Comparison of ENCODE assay signal across 1 cellular context in the genomic region with DNA sequence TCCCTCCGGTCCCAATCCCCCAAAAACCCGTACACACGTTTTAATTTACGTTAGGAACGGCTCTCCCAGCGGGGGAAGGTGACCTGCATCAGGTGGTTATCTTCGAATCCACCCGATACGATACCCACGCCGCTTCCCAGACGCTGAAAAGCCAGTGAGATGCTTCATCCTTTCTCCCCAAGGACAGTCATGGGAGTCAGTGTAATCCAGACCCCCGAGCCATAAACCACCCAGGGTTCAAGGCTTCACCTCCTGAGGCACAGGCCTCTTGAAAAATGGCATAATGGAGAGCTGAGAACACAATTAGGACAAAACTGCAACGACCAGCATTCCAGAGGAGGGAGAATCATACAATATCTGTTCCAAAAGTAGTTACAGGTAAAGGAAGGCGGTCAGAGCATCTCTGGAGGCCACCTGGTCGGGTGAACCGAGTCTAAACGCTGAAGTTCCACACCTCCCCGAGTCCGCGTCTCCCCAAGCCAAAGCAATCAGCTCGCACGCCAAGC.
TF ChIP-seq lines count a peak whose summit lies in the region.

No MANE protein-coding gene starts in this region.

TF ChIP-seq in HCT116, 20 proteins besides CTCF, POLR2A, EP300 and RAD21 (continued from another document):
- TF ChIP-seq, protein P1, sequence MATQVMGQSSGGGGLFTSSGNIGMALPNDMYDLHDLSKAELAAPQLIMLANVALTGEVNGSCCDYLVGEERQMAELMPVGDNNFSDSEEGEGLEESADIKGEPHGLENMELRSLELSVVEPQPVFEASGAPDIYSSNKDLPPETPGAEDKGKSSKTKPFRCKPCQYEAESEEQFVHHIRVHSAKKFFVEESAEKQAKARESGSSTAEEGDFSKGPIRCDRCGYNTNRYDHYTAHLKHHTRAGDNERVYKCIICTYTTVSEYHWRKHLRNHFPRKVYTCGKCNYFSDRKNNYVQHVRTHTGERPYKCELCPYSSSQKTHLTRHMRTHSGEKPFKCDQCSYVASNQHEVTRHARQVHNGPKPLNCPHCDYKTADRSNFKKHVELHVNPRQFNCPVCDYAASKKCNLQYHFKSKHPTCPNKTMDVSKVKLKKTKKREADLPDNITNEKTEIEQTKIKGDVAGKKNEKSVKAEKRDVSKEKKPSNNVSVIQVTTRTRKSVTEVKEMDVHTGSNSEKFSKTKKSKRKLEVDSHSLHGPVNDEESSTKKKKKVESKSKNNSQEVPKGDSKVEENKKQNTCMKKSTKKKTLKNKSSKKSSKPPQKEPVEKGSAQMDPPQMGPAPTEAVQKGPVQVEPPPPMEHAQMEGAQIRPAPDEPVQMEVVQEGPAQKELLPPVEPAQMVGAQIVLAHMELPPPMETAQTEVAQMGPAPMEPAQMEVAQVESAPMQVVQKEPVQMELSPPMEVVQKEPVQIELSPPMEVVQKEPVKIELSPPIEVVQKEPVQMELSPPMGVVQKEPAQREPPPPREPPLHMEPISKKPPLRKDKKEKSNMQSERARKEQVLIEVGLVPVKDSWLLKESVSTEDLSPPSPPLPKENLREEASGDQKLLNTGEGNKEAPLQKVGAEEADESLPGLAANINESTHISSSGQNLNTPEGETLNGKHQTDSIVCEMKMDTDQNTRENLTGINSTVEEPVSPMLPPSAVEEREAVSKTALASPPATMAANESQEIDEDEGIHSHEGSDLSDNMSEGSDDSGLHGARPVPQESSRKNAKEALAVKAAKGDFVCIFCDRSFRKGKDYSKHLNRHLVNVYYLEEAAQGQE (IDR thresholded peaks at IDR 0.05; ENCODE audit: low read depth), result no peak
